Comparison of ENCODE assay signal across 12 cellular contexts in genomic region chr18:76992226-76993084, GRCh38.
"Had no signal": no experiment of that assay in that cellular context is flagged by ENCODE, and none has a peak within 500 bp of the region (broad histone marks: within the 10 kb centered on the region; RNA-seq: fewer than 3 reads in every experiment).

No MANE protein-coding gene starts in this region.

- H3K4me3 ChIP-seq: lung, sigmoid colon, SJSA1 had no signal

- H3K4me3 Mint-ChIP-seq: activated CD4-positive, alpha-beta memory T cell treated with anti-CD3 and anti-CD28 coated beads, Interleukin-2, amount 10 ng/mL, durations not matched to agents 7 days and 5 days; activated naive CD4-positive, alpha-beta T cell treated with anti-CD3 and anti-CD28 coated beads for 36 hours had no signal

- H3K36me3 ChIP-seq: sigmoid colon, SJSA1 had no signal

- H3K9me3 Mint-ChIP-seq: activated CD4-positive, alpha-beta memory T cell treated with anti-CD3 and anti-CD28 coated beads, Interleukin-2, amount 10 ng/mL, durations not matched to agents 7 days and 5 days; activated naive CD4-positive, alpha-beta T cell treated with anti-CD3 and anti-CD28 coated beads for 36 hours had no signal

- ATAC-seq: naive thymus-derived CD4-positive, alpha-beta T cell had no signal

- H3K27ac ChIP-seq: epithelial cell of prostate, sigmoid colon, SJSA1 had no signal

- H3K9me3 ChIP-seq: SJSA1 had no signal

- H3K27ac Mint-ChIP-seq: activated CD4-positive, alpha-beta memory T cell treated with anti-CD3 and anti-CD28 coated beads, Interleukin-2, amount 10 ng/mL, durations not matched to agents 7 days and 5 days; activated naive CD4-positive, alpha-beta T cell treated with anti-CD3 and anti-CD28 coated beads for 36 hours; naive thymus-derived CD4-positive, alpha-beta T cell had no signal

- H3K27me3 ChIP-seq: sigmoid colon had no signal

- DNase-seq: activated CD4-positive, alpha-beta memory T cell treated with anti-CD3 and anti-CD28 coated beads, Interleukin-2, amount 10 ng/mL, durations not matched to agents 7 days and 5 days; activated naive CD4-positive, alpha-beta T cell treated with anti-CD3 and anti-CD28 coated beads for 36 hours; hippocampal formation; kidney glomerular epithelial cell; naive thymus-derived CD4-positive, alpha-beta T cell; sigmoid colon; stimulated activated CD4-positive, alpha-beta T cell treated with anti-CD3 and anti-CD28 coated beads, Interleukin-12 subunit alpha, Interleukin-12 subunit beta, amount 100 ng/mL, for 4 hours; stimulated activated CD4-positive, alpha-beta T cell treated with anti-CD3 and anti-CD28 coated beads, Interleukin-4, amount 100 ng/mL, for 1 hour; stimulated activated CD8-positive, alpha-beta memory T cell treated with anti-CD3 and anti-CD28 coated beads, Interleukin-4, amount 100 ng/mL, for 48 hours had no signal

- H3K4me1 ChIP-seq: sigmoid colon had no signal

- H3K36me3 Mint-ChIP-seq: naive thymus-derived CD4-positive, alpha-beta T cell had no signal
